In the genomic region with DNA sequence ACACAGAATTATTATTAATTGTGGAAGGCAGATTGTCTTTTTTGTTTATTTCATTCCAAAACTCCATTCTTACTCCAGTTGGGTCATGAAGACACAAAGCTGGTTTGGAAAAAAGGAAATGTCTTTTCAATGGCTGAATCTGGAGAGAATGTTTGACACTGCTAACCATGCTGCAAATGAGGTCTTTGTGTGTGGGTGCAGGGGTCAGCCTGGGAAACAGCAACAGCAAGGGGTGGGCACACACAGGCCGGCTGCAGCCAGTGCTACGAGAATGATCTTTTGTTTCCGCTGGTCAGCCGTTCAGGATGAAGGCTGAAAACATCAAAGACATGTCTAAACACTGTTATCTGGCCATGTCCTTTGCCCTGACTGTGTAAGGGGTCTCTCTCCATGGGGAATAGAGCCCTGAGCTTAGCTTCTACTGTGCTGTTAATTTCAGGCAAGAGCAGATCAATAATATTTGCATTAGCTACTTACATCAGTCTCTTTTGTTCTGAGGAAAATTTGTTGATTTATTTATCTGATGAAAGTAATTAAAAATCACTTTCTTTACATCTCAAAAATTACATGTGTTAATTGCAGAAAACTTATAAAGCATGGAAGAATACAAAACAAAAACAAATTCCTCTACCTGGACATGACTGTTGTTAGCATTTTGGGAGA, we compare ENCODE assay signal across 1 cellular context.
TF ChIP-seq lines count a peak whose summit lies in the region.

No MANE protein-coding gene starts in this region.

TF ChIP-seq in GM12878, 131 proteins besides CTCF, POLR2A, EP300 and RAD21:
- TF ChIP-seq TCF12 (IDR thresholded peaks at IDR 0.05; ENCODE audit: low read depth, low read length) (no peak), HCFC1 (IDR thresholded peaks at IDR 0.05; ENCODE audit: low read length) (no peak), SREBF2 (IDR thresholded peaks at IDR 0.05; ENCODE audit: low read length) (no peak), ZNF274 (IDR thresholded peaks at IDR 0.05; ENCODE audit: insufficient read depth, insufficient read length) (no peak), RELA (IDR thresholded peaks at IDR 0.05; ENCODE audit: borderline replicate concordance, partially characterized antibody) (no peak), ZZZ3 (IDR thresholded peaks at IDR 0.05; ENCODE audit: control insufficient read depth, insufficient read length, low read depth) (no peak), NRF1 (conservative IDR thresholded peaks at IDR 0.05; ENCODE audit: low read depth, low read length) (no peak)
- TF ChIP-seq, protein P1, sequence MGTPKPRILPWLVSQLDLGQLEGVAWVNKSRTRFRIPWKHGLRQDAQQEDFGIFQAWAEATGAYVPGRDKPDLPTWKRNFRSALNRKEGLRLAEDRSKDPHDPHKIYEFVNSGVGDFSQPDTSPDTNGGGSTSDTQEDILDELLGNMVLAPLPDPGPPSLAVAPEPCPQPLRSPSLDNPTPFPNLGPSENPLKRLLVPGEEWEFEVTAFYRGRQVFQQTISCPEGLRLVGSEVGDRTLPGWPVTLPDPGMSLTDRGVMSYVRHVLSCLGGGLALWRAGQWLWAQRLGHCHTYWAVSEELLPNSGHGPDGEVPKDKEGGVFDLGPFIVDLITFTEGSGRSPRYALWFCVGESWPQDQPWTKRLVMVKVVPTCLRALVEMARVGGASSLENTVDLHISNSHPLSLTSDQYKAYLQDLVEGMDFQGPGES (IDR thresholded peaks at IDR 0.05) = no peak
- TF ChIP-seq, protein P2, sequence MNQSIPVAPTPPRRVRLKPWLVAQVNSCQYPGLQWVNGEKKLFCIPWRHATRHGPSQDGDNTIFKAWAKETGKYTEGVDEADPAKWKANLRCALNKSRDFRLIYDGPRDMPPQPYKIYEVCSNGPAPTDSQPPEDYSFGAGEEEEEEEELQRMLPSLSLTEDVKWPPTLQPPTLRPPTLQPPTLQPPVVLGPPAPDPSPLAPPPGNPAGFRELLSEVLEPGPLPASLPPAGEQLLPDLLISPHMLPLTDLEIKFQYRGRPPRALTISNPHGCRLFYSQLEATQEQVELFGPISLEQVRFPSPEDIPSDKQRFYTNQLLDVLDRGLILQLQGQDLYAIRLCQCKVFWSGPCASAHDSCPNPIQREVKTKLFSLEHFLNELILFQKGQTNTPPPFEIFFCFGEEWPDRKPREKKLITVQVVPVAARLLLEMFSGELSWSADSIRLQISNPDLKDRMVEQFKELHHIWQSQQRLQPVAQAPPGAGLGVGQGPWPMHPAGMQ (IDR thresholded peaks at IDR 0.05; ENCODE audit: borderline replicate concordance) = no peak
